Comparison of ENCODE assay signal across 9 cellular contexts in genomic region chr16:53089434-53090270, GRCh38. TPM values are rescaled to one million over a fixed set of nuclear protein-coding genes. Genes with fewer than 3 reads are reported as not detected.
DNase-seq lines count a peak whose midpoint lies in the region; ATAC-seq and TF ChIP-seq lines count a peak whose summit lies in the region.
"Had no signal": no experiment of that assay in that cellular context is flagged by ENCODE, and none has a peak within 500 bp of the region (broad histone marks: within the 10 kb centered on the region; RNA-seq: fewer than 3 reads in every experiment).

No MANE protein-coding gene starts in this region.

- H3F3A ChIP-seq in OCI-LY1 (ENCODE audit: insufficient read depth, low read length) = no peaks in the 10 kb centered on the region

- no peak overlapping the region; the same call in 1 of the 2 replicates for H3K4me2 ChIP-seq in OCI-LY1 (ENCODE audit: low read length)

- H3K27ac ChIP-seq in OCI-LY1 (ENCODE audit: low read depth, low read length, poor library complexity, severe bottlenecking) = peak overlapping the region; percentile 61
- H3K27ac ChIP-seq: VCaP had no signal

- no peak for ATAC-seq in HG03280 (IDR thresholded peaks at IDR 0.05; ENCODE audit: unreplicated experiment)

- H3K9ac ChIP-seq in OCI-LY1 (ENCODE audit: low read length) = no peak overlapping the region

- TF ChIP-seq CTCF in OCI-LY1 (IDR thresholded peaks at IDR 0.05; ENCODE audit: low read length) (no peak), fibroblast of villous mesenchyme (IDR thresholded peaks at IDR 0.05; ENCODE audit: insufficient read depth, low read depth, low read length) (no peak)

- DNase-seq in G401 (ENCODE audit: low spot score) = peak; percentile 62
- DNase-seq in fibroblast of villous mesenchyme (ENCODE audit: low read depth) = peak; percentile 45
- DNase-seq in putamen (ENCODE audit: low spot score) = peak; percentile 55
- DNase-seq in SIG-M5 treated with dmso at 0.1 percent for 504 hours (lab: John Stamatoyannopoulos, UW; ENCODE audit: unreplicated experiment) = no peak
- DNase-seq in D341Med (ENCODE audit: low spot score) = no peak
- no peak for DNase-seq in activated CD4-positive, alpha-beta T cell treated with anti-CD3 and anti-CD28 coated beads for 48 hours

- H3K4me3 ChIP-seq in OCI-LY1 (ENCODE audit: low read depth, low read length, poor library complexity, severe bottlenecking) (no peak overlapping the region), fibroblast of villous mesenchyme (ENCODE audit: low read depth, low read length) (no peak overlapping the region)

- H3K79me2 ChIP-seq in OCI-LY1 (ENCODE audit: insufficient read depth, low read length) = no peaks in the 10 kb centered on the region

- H3K4me1 ChIP-seq in OCI-LY1 (ENCODE audit: insufficient read depth, low read length, severe bottlenecking) = peaks cover 48% of the 10 kb centered on the region

- H3K27me3 ChIP-seq in OCI-LY1 (ENCODE audit: insufficient read depth, low read length) = no peaks in the 10 kb centered on the region

- H3K9me3 ChIP-seq in OCI-LY1 (ENCODE audit: low read length) = no peaks in the 10 kb centered on the region

- no peaks in the 10 kb centered on the region for H4K20me1 ChIP-seq in OCI-LY1 (ENCODE audit: insufficient read depth, low read length)

- no peak overlapping the region for H2AFZ ChIP-seq in OCI-LY1 (ENCODE audit: low read length)

- in situ Hi-C loops in G401 (cut with HindIII; ENCODE audit: low sequenced_read_pairs) = no loop called here

- no peaks in the 10 kb centered on the region for H3K9me2 ChIP-seq in OCI-LY1 (ENCODE audit: low read depth, low read length)

- no peaks in the 10 kb centered on the region; the same call in 1 of the 2 replicates for H3K36me3 ChIP-seq in OCI-LY1 (ENCODE audit: insufficient read depth, low read length)

RNA-seq across cellular contexts. Expression of gene CHD9, which starts 34.9 kb away (rescaled TPM):
- 18.3 and 31.1 TPM in 2 replicates for total RNA-seq in G401 (2014; rRNA removed; shearing (Covaris generic))
- 69.3 and 102 TPM in 2 replicates for total RNA-seq in fibroblast of villous mesenchyme

RNA-seq across cellular contexts. Expression of gene CHD9NB, which starts 37.0 kb away (rescaled TPM):
- 43.5 and 58.1 TPM in 2 replicates for total RNA-seq in G401 (2014; rRNA removed; shearing (Covaris generic))
- 1.3 and 2.6 TPM in 2 replicates for total RNA-seq in fibroblast of villous mesenchyme

Comparison
In these comparisons a context has a peak if more than half of its experiments do, and no peak if none do; other contexts are left out.
1. DNase-seq: peak in G401 (single experiment), fibroblast of villous mesenchyme (single experiment) and putamen (single experiment); none in SIG-M5 treated with dmso at 0.1 percent for 504 hours (single experiment), D341Med (single experiment) and activated CD4-positive, alpha-beta T cell treated with anti-CD3 and anti-CD28 coated beads for 48 hours (single experiment).
2. RNA of gene CHD9NB, which starts 37.0 kb away (total RNA-seq): 43.5 to 58.1 TPM in G401; 1.3 to 2.6 TPM in fibroblast of villous mesenchyme; every median in the first group is over 10 times any median in the second.